Comparison of ENCODE assay signal across 21 cellular contexts in genomic region chr10:68829494-68829893, GRCh38. TPM values are rescaled to one million over a fixed set of nuclear protein-coding genes. Genes with fewer than 3 reads are reported as not detected.
A peak's percentile ranks its signal among the peaks of the same experiment; 100 is the strongest.
DNase-seq lines count a peak whose midpoint lies in the region; ATAC-seq and TF ChIP-seq lines count a peak whose summit lies in the region.
"Had no signal": no experiment of that assay in that cellular context is flagged by ENCODE, and none has a peak within 500 bp of the region (broad histone marks: within the 10 kb centered on the region; RNA-seq: fewer than 3 reads in every experiment).

No MANE protein-coding gene starts in this region.

- H3K9me3 ChIP-seq in DND-41 (ENCODE audit: insufficient read depth, low read length, severe bottlenecking) = no peaks in the 10 kb centered on the region
- H3K9me3 ChIP-seq in neural progenitor cell (ENCODE audit: low read depth) = no peaks in the 10 kb centered on the region
- H3K9me3 ChIP-seq: BLaER1 treated with 17β-estradiol and CSF1 and Interleukin-3, amounts not matched to agents 10 nM and 100 nM had no signal

- peaks cover 41% of the 10 kb centered on the region for H3F3A ChIP-seq in neural progenitor cell (ENCODE audit: low read depth)

- no peak overlapping the region for H3K27ac ChIP-seq in DND-41 (ENCODE audit: low read length)
- H3K27ac ChIP-seq in neural progenitor cell = no peak overlapping the region
- H3K27ac ChIP-seq: 22Rv1; BLaER1 treated with 17β-estradiol and CSF1 and Interleukin-3, amounts not matched to agents 10 nM and 100 nM had no signal

- H3K4me1 Mint-ChIP-seq in central memory CD8-positive, alpha-beta T cell = no peaks in the 10 kb centered on the region
- H3K4me1 Mint-ChIP-seq in neural progenitor cell = peaks cover 24% of the 10 kb centered on the region

- H3K4me3 Mint-ChIP-seq in central memory CD8-positive, alpha-beta T cell = peak overlapping the region; percentile 49
- H3K4me3 Mint-ChIP-seq in neural progenitor cell = no peak overlapping the region

- H2AFZ ChIP-seq in DND-41 (ENCODE audit: low read depth, low read length) = no peak overlapping the region
- no peak overlapping the region for H2AFZ ChIP-seq in neural progenitor cell (replicated peaks)

- H3K27me3 ChIP-seq in DND-41 (ENCODE audit: insufficient read depth, low read length, poor library complexity) = no peaks in the 10 kb centered on the region
- H3K27me3 ChIP-seq in neural progenitor cell = peaks cover 5% of the 10 kb centered on the region

- no peak for TF ChIP-seq CTCF in DND-41 (IDR thresholded peaks at IDR 0.05; ENCODE audit: borderline replicate concordance, extremely low read depth, low read length, poor library complexity, severe bottlenecking)
- no peak for TF ChIP-seq CTCF in neural progenitor cell (IDR thresholded peaks at IDR 0.05)

- H3K9me3 Mint-ChIP-seq in central memory CD8-positive, alpha-beta T cell = no peaks in the 10 kb centered on the region
- H3K9me3 Mint-ChIP-seq in neural progenitor cell = no peaks in the 10 kb centered on the region

- H3K36me3 Mint-ChIP-seq in central memory CD8-positive, alpha-beta T cell (ENCODE audit: insufficient read depth) = peaks cover 2% of the 10 kb centered on the region
- H3K36me3 Mint-ChIP-seq in neural progenitor cell = no peaks in the 10 kb centered on the region

- H3K27ac Mint-ChIP-seq in central memory CD8-positive, alpha-beta T cell (ENCODE audit: low read depth) = no peak overlapping the region
- no peak overlapping the region for H3K27ac Mint-ChIP-seq in neural progenitor cell

- H3K4me2 ChIP-seq in DND-41 (ENCODE audit: insufficient read depth, low read length) (no peak overlapping the region), neural progenitor cell (peak overlapping the region; percentile 98)

- no peak for ATAC-seq in DND-41 (ENCODE audit: insufficient read depth, low read depth)
- no peak for ATAC-seq in central memory CD8-positive, alpha-beta T cell (replicated peaks; ENCODE audit: extremely low read depth, poor library complexity, severe bottlenecking)
- no peak for ATAC-seq in HG03045 (IDR thresholded peaks at IDR 0.05; ENCODE audit: unreplicated experiment)
- ATAC-seq: HCT116, K562, Right ventricle myocardium inferior had no signal

- peak; percentile 1 for DNase-seq in DMS 273 (lab: John Stamatoyannopoulos, UW; ENCODE audit: unreplicated experiment)
- no peak for DNase-seq in DMS 273 treated with DMSO at 0.1 percent for 48 hours (lab: John Stamatoyannopoulos, UW)
- DNase-seq in DND-41 = peak; percentile 17
- DNase-seq in central memory CD8-positive, alpha-beta T cell (ENCODE audit: low spot score in 2 of 2) = no peak
- DNase-seq in neural progenitor cell (ENCODE audit: low spot score) = no peak
- no peak for DNase-seq in NK-92 (lab: John Stamatoyannopoulos, UW; ENCODE audit: unreplicated experiment)
- DNase-seq in activated gamma-delta T cell (lab: John Stamatoyannopoulos, UW) = no peak
- DNase-seq: ACHN, NCI-H1092 treated with DMSO at 0.1 percent for 48 hours, NCI-H1436 treated with DMSO at 0.1 percent for 48 hours, NCI-H1930, NCI-H2171, NCI-H524 treated with DMSO at 0.1 percent for 48 hours, NCI-H82, OCI-M1 had no signal

- H4K20me1 ChIP-seq in DND-41 (ENCODE audit: insufficient read depth, low read length) (no peaks in the 10 kb centered on the region), neural progenitor cell (ENCODE audit: low read depth) (no peaks in the 10 kb centered on the region)

- no peaks in the 10 kb centered on the region for H3K36me3 ChIP-seq in DND-41 (ENCODE audit: insufficient read depth, low read length)
- no peaks in the 10 kb centered on the region for H3K36me3 ChIP-seq in neural progenitor cell
- H3K36me3 ChIP-seq: BLaER1 treated with 17β-estradiol and CSF1 and Interleukin-3, amounts not matched to agents 10 nM and 100 nM had no signal

- H3K4me3 ChIP-seq in DND-41 (ENCODE audit: low read depth in 1 of 2, low read length in 2 of 2) = no peak overlapping the region
- peak overlapping the region; percentile 92 for H3K4me3 ChIP-seq in neural progenitor cell
- H3K4me3 ChIP-seq: BLaER1 treated with 17β-estradiol and CSF1 and Interleukin-3, amounts not matched to agents 10 nM and 100 nM; K562 had no signal

- H3K4me1 ChIP-seq in DND-41 (ENCODE audit: insufficient read depth, low read length) (peaks cover 32% of the 10 kb centered on the region), neural progenitor cell (peaks cover 24% of the 10 kb centered on the region)

- H3K9ac ChIP-seq in DND-41 (ENCODE audit: low read depth, low read length) (no peak overlapping the region), neural progenitor cell (no peak overlapping the region)
- H3K9ac ChIP-seq: BLaER1 treated with 17β-estradiol and CSF1 and Interleukin-3, amounts not matched to agents 10 nM and 100 nM had no signal

- peaks cover 9% of the 10 kb centered on the region for H3K27me3 Mint-ChIP-seq in central memory CD8-positive, alpha-beta T cell
- H3K27me3 Mint-ChIP-seq in neural progenitor cell (ENCODE audit: insufficient read depth, low read depth) = peaks cover 6% of the 10 kb centered on the region

- H3K79me2 ChIP-seq in DND-41 (ENCODE audit: insufficient read depth, low read length) (no peaks in the 10 kb centered on the region), neural progenitor cell (ENCODE audit: low read depth) (peaks cover 65% of the 10 kb centered on the region)

RNA-seq across cellular contexts. Expression of gene STOX1, which starts 2.2 kb away (rescaled TPM):
- 35.9 and 53.9 TPM in 2 replicates for total RNA-seq in neural progenitor cell (ENCODE audit: low replicate concordance)

Comparison
In these comparisons a context has a peak if more than half of its experiments do, and no peak if none do; other contexts are left out.
1. DNase-seq: peak in DMS 273 (single experiment) and DND-41 (single experiment); none in DMS 273 treated with DMSO at 0.1 percent for 48 hours (single experiment), central memory CD8-positive, alpha-beta T cell (0 of 2), neural progenitor cell (single experiment), NK-92 (single experiment) and activated gamma-delta T cell (single experiment).